8 cellular contexts compared by ENCODE assay signal in the genomic region with DNA sequence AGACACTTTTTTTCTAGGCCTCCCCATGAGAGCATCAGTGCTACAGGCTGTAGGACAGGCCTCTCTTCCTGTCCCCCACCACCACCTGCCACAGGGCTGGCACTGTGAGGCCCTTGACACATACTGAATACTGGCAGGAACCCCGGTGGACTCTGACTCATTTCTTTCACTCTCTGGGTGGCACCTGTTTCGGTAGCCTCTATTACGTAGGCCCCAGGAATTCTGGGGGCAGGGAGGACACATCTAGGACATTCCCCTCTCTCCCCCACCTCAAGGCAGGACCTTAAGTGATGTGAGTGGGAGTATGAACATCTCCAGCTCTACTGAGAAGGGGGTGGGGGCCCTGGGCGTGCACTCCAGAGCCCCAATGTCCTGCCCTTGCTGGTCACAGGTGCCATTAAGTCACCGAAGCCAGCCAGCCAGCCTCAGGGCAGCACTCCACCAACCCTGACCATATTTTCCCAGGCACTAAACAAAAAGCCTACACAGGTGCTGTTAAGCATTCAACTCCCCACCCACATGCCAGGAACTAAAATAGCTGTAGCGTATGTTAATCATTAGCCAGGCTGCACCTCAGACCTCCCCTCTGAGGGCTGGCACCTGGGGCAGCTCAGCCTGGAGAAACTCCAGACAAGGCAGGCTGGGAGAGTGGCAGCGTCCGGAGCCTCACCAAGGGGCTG. TPM values are rescaled to one million over a fixed set of nuclear protein-coding genes. Genes with fewer than 3 reads are reported as not detected.
DNase-seq lines count a peak whose midpoint lies in the region; ATAC-seq, FAIRE-seq and TF ChIP-seq lines count a peak whose summit lies in the region.

No MANE protein-coding gene starts in this region.

- peak overlapping the region; percentile 64 for H3K9ac ChIP-seq in MM.1S (ENCODE audit: low read length)

- H3K4me1 ChIP-seq in MM.1S (ENCODE audit: low read length): peaks cover 69% of the 10 kb centered on the region

- H3K27me3 ChIP-seq in MM.1S (replicated peaks; ENCODE audit: insufficient read depth, low read length): no peaks in the 10 kb centered on the region

- no peaks in the 10 kb centered on the region for H3K36me3 ChIP-seq in MM.1S (replicated peaks; ENCODE audit: insufficient read depth, low read length)

- no peaks in the 10 kb centered on the region for H3K27me3 Mint-ChIP-seq in WTC11 (ENCODE audit: low read depth)

- in situ Hi-C loops in G401 (cut with HindIII; ENCODE audit: low sequenced_read_pairs): no loop called here

- CTCF ChIA-PET in WTC11 (lab: Charles Lee): interaction anchor here (0.5 kb wide), 1 partner anchor 327 kb away, joined by 4 read pairs; no protein-coding TSS in a partner anchor

- ATAC-seq in WTC11: no peak

- H2AFZ ChIP-seq in MM.1S (ENCODE audit: low read length): peak overlapping the region; percentile 10; the same call in 1 of the 2 replicates

- DNase-seq in G401 (ENCODE audit: low spot score): peak; percentile 87
- DNase-seq in H54 (ENCODE audit: insufficient read length, low spot score): peak; percentile 63
- peak; percentile 89 for DNase-seq in MM.1S
- peak; percentile 58 for DNase-seq in activated T-cell treated with anti-CD3 and anti-CD28 coated beads, Interleukin-2, amount 50 U/mL, for 1 hour
- DNase-seq in fibroblast of mammary gland (ENCODE audit: low read depth): peak; percentile 55
- DNase-seq in stimulated activated CD4-positive, alpha-beta T cell treated with anti-CD3 and anti-CD28 coated beads, Interleukin-15, amount 100 ng/mL, for 1 hour (ENCODE audit: low read depth in 1 of 2, low spot score in 1 of 2): peak; percentile 34 to 43
- DNase-seq in WTC11 (ENCODE audit: low spot score): no peak
- no peak for DNase-seq in NCI-H1092 (lab: John Stamatoyannopoulos, UW)

- H3K27ac Mint-ChIP-seq in WTC11: no peak overlapping the region

- FAIRE-seq in H54 (lab: Jason Lieb, UNC): peak; percentile 81

- H3K4me3 ChIP-seq in MM.1S (ENCODE audit: low read length): peak overlapping the region; percentile 44
- no peak overlapping the region for H3K4me3 ChIP-seq in fibroblast of mammary gland (ENCODE audit: control insufficient read depth, low read depth, low read length)

- peaks cover 94% of the 10 kb centered on the region for H3K79me2 ChIP-seq in MM.1S (ENCODE audit: low read length)

- H3K36me3 Mint-ChIP-seq in WTC11: no peaks in the 10 kb centered on the region

- peak overlapping the region; percentile 98 for H3K27ac ChIP-seq in MM.1S (ENCODE audit: low read length)

- H3K4me3 Mint-ChIP-seq in WTC11: no peak overlapping the region

- no peaks in the 10 kb centered on the region for H3K9me3 Mint-ChIP-seq in WTC11

- TF ChIP-seq CTCF in MM.1S (IDR thresholded peaks at IDR 0.05; ENCODE audit: low read length): no peak
- TF ChIP-seq CTCF in fibroblast of mammary gland (conservative IDR thresholded peaks at IDR 0.05; ENCODE audit: control insufficient read depth, insufficient read depth, low read depth, low read length): no peak
- TF ChIP-seq CTCF in WTC11 (IDR thresholded peaks at IDR 0.05): no peak

- H4K20me1 ChIP-seq in MM.1S (ENCODE audit: insufficient read depth, low read length): no peaks in the 10 kb centered on the region

- POLR2A ChIA-PET in WTC11 (lab: Charles Lee): no interaction called here

- peaks cover 52% of the 10 kb centered on the region for H3F3A ChIP-seq in MM.1S (ENCODE audit: insufficient read depth, low read length)

- TF ChIP-seq POLR2A in H54 (IDR thresholded peaks at IDR 0.05; ENCODE audit: low read depth, low read length): no peak

- H3K9me2 ChIP-seq in MM.1S (replicated peaks; ENCODE audit: insufficient read depth, low read length): no peaks in the 10 kb centered on the region

- peak overlapping the region; percentile 85 for H3K4me2 ChIP-seq in MM.1S (ENCODE audit: low read depth, low read length)

- no peaks in the 10 kb centered on the region for H3K9me3 ChIP-seq in MM.1S (replicated peaks; ENCODE audit: insufficient read depth, low read length)

- H3K4me1 Mint-ChIP-seq in WTC11: peaks cover 67% of the 10 kb centered on the region

TF ChIP-seq in WTC11, 78 proteins besides CTCF, POLR2A, EP300 and RAD21:
- TF ChIP-seq NFE2L1 (CRISPR knock-in tag; IDR thresholded peaks at IDR 0.05): no peak
- no peak for TF ChIP-seq ZNF263 (CRISPR knock-in tag; IDR thresholded peaks at IDR 0.05; ENCODE audit: low read depth)
- TF ChIP-seq RORB (CRISPR knock-in tag; IDR thresholded peaks at IDR 0.05): no peak
- TF ChIP-seq, protein P1, sequence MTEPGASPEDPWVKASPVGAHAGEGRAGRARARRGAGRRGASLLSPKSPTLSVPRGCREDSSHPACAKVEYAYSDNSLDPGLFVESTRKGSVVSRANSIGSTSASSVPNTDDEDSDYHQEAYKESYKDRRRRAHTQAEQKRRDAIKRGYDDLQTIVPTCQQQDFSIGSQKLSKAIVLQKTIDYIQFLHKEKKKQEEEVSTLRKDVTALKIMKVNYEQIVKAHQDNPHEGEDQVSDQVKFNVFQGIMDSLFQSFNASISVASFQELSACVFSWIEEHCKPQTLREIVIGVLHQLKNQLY (CRISPR knock-in tag; IDR thresholded peaks at IDR 0.05): no peak
- no peak for TF ChIP-seq TEAD1 (CRISPR knock-in tag; IDR thresholded peaks at IDR 0.05)
- TF ChIP-seq, protein P2, sequence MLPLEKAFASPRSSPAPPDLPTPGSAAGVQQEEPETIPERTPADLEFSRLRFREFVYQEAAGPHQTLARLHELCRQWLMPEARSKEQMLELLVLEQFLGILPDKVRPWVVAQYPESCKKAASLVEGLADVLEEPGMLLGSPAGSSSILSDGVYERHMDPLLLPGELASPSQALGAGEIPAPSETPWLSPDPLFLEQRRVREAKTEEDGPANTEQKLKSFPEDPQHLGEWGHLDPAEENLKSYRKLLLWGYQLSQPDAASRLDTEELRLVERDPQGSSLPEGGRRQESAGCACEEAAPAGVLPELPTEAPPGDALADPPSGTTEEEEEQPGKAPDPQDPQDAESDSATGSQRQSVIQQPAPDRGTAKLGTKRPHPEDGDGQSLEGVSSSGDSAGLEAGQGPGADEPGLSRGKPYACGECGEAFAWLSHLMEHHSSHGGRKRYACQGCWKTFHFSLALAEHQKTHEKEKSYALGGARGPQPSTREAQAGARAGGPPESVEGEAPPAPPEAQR (CRISPR knock-in tag; IDR thresholded peaks at IDR 0.05): no peak
- TF ChIP-seq FOXK1 (CRISPR knock-in tag; IDR thresholded peaks at IDR 0.05): no peak
- TF ChIP-seq NFATC4 (CRISPR knock-in tag; IDR thresholded peaks at IDR 0.05): no peak
- no peak for TF ChIP-seq ZNF138 (CRISPR knock-in tag; conservative IDR thresholded peaks at IDR 0.05)
- no peak for TF ChIP-seq SMAD4 (CRISPR knock-in tag; IDR thresholded peaks at IDR 0.05)
- TF ChIP-seq, protein P3, sequence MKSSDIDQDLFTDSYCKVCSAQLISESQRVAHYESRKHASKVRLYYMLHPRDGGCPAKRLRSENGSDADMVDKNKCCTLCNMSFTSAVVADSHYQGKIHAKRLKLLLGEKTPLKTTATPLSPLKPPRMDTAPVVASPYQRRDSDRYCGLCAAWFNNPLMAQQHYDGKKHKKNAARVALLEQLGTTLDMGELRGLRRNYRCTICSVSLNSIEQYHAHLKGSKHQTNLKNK (CRISPR knock-in tag; IDR thresholded peaks at IDR 0.05): no peak
- TF ChIP-seq ZBTB21 (CRISPR knock-in tag; IDR thresholded peaks at IDR 0.05; ENCODE audit: borderline replicate concordance): no peak

RNA-seq across cellular contexts. Expression of a gene that starts 8.9 kb away (rescaled TPM):
- 99.7 and 111 TPM in 2 replicates for total RNA-seq in G401 (2014; rRNA removed; shearing (Covaris generic))
- 67.5 to 83.3 TPM (median 80.1 TPM) in 3 replicates for total RNA-seq in WTC11 (2021)

Comparison
In these comparisons a context has a peak if more than half of its experiments do, and no peak if none do; other contexts are left out.
1. DNase-seq: peak in G401 (single experiment), H54 (single experiment), MM.1S (single experiment), activated T-cell treated with anti-CD3 and anti-CD28 coated beads, Interleukin-2, amount 50 U/mL, for 1 hour (single experiment), fibroblast of mammary gland (single experiment) and stimulated activated CD4-positive, alpha-beta T cell treated with anti-CD3 and anti-CD28 coated beads, Interleukin-15, amount 100 ng/mL, for 1 hour (2 of 2); none in WTC11 (single experiment) and NCI-H1092 (single experiment).